ENCODE assay signal across 31 cellular contexts in genomic region chr2:1053781-1054180, GRCh38.
"Had no signal": no experiment of that assay in that cellular context is flagged by ENCODE, and none has a peak within 500 bp of the region (broad histone marks: within the 10 kb centered on the region; RNA-seq: fewer than 3 reads in every experiment).

No MANE protein-coding gene starts in this region.

- H3K27ac ChIP-seq: breast epithelium, left lung, lower lobe of right lung, pancreas, prostate gland, sigmoid colon, uterus had no signal

- H3K4me3 Mint-ChIP-seq: activated B cell treated with CpG ODN at 0.5 μM for 24 hours; activated CD8-positive, alpha-beta T cell treated with anti-CD3 and anti-CD28 coated beads for 36 hours; activated T-cell treated with anti-CD3 and anti-CD28 coated beads, Interleukin-2, amount 50 U/mL, for 4 hours; activated T-helper 17 cell treated with anti-CD3 and anti-CD28 coated beads, Interleukin-2, amount 50 U/mL, for 72 hours; natural killer cell treated with Interleukin-12 subunit alpha and Interleukin-12 subunit beta and Interleukin-15 and Interleukin-18, amount 100 ng/mL, for 72 hours; stimulated activated memory B cell treated with anti-CD40 and anti-IgM and Interleukin-4, amounts not matched to agents 10 μg/mL and 1 μg/mL and 100 μg/mL, for 72 hours; stimulated activated naive CD8-positive, alpha-beta T cell treated with anti-CD3 and anti-CD28 coated beads, Interleukin-15, amount 100 ng/mL, for 72 hours; type B pancreatic cell had no signal

- H3K27me3 ChIP-seq: breast epithelium, left lung, pancreas, sigmoid colon, uterus had no signal

- H3K4me1 Mint-ChIP-seq: activated B cell treated with CpG ODN at 0.5 μM for 24 hours; stimulated activated memory B cell treated with anti-CD40 and anti-IgM and Interleukin-4, amounts not matched to agents 10 μg/mL and 1 μg/mL and 100 μg/mL, for 72 hours had no signal

- ATAC-seq: activated CD8-positive, alpha-beta T cell treated with anti-CD3 and anti-CD28 coated beads for 36 hours; activated T-cell treated with anti-CD3 and anti-CD28 coated beads, Interleukin-2, amount 50 U/mL, for 4 hours; activated T-helper 17 cell treated with anti-CD3 and anti-CD28 coated beads, Interleukin-2, amount 50 U/mL, for 72 hours; esophagus mucosa; left lung; lower lobe of right lung; mucosa of descending colon; natural killer cell treated with Interleukin-12 subunit alpha and Interleukin-12 subunit beta and Interleukin-15 and Interleukin-18, amount 100 ng/mL, for 72 hours; pancreas; stimulated activated memory B cell treated with anti-CD40 and anti-IgM and Interleukin-4, amounts not matched to agents 10 μg/mL and 1 μg/mL and 100 μg/mL, for 72 hours; stimulated activated naive CD8-positive, alpha-beta T cell treated with anti-CD3 and anti-CD28 coated beads, Interleukin-15, amount 100 ng/mL, for 72 hours had no signal

- H3K36me3 Mint-ChIP-seq: stimulated activated memory B cell treated with anti-CD40 and anti-IgM and Interleukin-4, amounts not matched to agents 10 μg/mL and 1 μg/mL and 100 μg/mL, for 72 hours; type B pancreatic cell had no signal

- DNase-seq: activated B cell treated with CpG ODN at 0.5 μM for 24 hours; activated CD4-positive, alpha-beta T cell treated with anti-CD3 and anti-CD28 coated beads, Interleukin-2, amount 50 U/mL, for 1 hour; activated CD8-positive, alpha-beta T cell treated with anti-CD3 and anti-CD28 coated beads for 36 hours; activated gamma-delta T cell treated with Interleukin-2 at 50 U/mL for 16 hours; activated naive CD4-positive, alpha-beta T cell treated with anti-CD3 and anti-CD28 coated beads, Interleukin-2, amount 50 U/mL, for 16 hours; activated T-cell treated with anti-CD3 and anti-CD28 coated beads, Interleukin-2, amount 50 U/mL, for 4 hours; amygdala; central memory CD4-positive, alpha-beta T cell; foreskin fibroblast; head of caudate nucleus; left lung; lower lobe of right lung; mucosa of descending colon; pancreas; retina; sigmoid colon; small intestine; stimulated activated CD4-positive, alpha-beta T cell treated with anti-CD3 and anti-CD28 coated beads, Interleukin-1b, Interleukin-23, amount 100 ng/mL, for 48 hours; stimulated activated CD4-positive, alpha-beta T cell treated with anti-CD3 and anti-CD28 coated beads, Interleukin-4, amount 100 ng/mL, for 4 hours; stimulated activated CD8-positive, alpha-beta memory T cell treated with anti-CD3 and anti-CD28 coated beads, Interleukin-4, amount 100 ng/mL, for 48 hours; stimulated activated naive CD8-positive, alpha-beta T cell treated with anti-CD3 and anti-CD28 coated beads, Interleukin-15, amount 100 ng/mL, for 72 hours; substantia nigra; T-helper 2 cell; uterus had no signal

- H3K27ac Mint-ChIP-seq: activated B cell treated with CpG ODN at 0.5 μM for 24 hours; activated CD8-positive, alpha-beta T cell treated with anti-CD3 and anti-CD28 coated beads for 36 hours; activated T-helper 17 cell treated with anti-CD3 and anti-CD28 coated beads, Interleukin-2, amount 50 U/mL, for 72 hours; natural killer cell treated with Interleukin-12 subunit alpha and Interleukin-12 subunit beta and Interleukin-15 and Interleukin-18, amount 100 ng/mL, for 72 hours; stimulated activated memory B cell treated with anti-CD40 and anti-IgM and Interleukin-4, amounts not matched to agents 10 μg/mL and 1 μg/mL and 100 μg/mL, for 72 hours; stimulated activated naive CD8-positive, alpha-beta T cell treated with anti-CD3 and anti-CD28 coated beads, Interleukin-15, amount 100 ng/mL, for 72 hours; type B pancreatic cell had no signal

- H3K9me3 Mint-ChIP-seq: activated CD8-positive, alpha-beta T cell treated with anti-CD3 and anti-CD28 coated beads for 36 hours; activated T-cell treated with anti-CD3 and anti-CD28 coated beads, Interleukin-2, amount 50 U/mL, for 4 hours; activated T-helper 17 cell treated with anti-CD3 and anti-CD28 coated beads, Interleukin-2, amount 50 U/mL, for 72 hours; natural killer cell treated with Interleukin-12 subunit alpha and Interleukin-12 subunit beta and Interleukin-15 and Interleukin-18, amount 100 ng/mL, for 72 hours had no signal

- H3K27me3 Mint-ChIP-seq: activated T-helper 17 cell treated with anti-CD3 and anti-CD28 coated beads, Interleukin-2, amount 50 U/mL, for 72 hours had no signal

- H3K36me3 ChIP-seq: breast epithelium, left lung, lower lobe of right lung, pancreas, prostate gland, sigmoid colon, uterus had no signal

- H3K9me3 ChIP-seq: left lung, lower lobe of right lung, mucosa of descending colon, pancreas, prostate gland, sigmoid colon, uterus had no signal

- H3K4me1 ChIP-seq: breast epithelium, left lung, lower lobe of right lung, pancreas, prostate gland, sigmoid colon, uterus had no signal

- H3K4me3 ChIP-seq: breast epithelium, left lung, lower lobe of right lung, mucosa of descending colon, pancreas, prostate gland, sigmoid colon, uterus had no signal
